ENCODE assay signal across 8 cellular contexts in genomic region chr2:86337235-86338099, GRCh38. TPM values are rescaled to one million over a fixed set of nuclear protein-coding genes. Genes with fewer than 3 reads are reported as not detected.
A peak's percentile ranks its signal among the peaks of the same experiment; 100 is the strongest.
DNase-seq lines count a peak whose midpoint lies in the region; ATAC-seq and TF ChIP-seq lines count a peak whose summit lies in the region.

Gene REEP1 (minus strand): TSS chr2:86337626. CDS start chr2:86337510, 116 bp downstream.

- no peaks in the 10 kb centered on the region for H4K20me1 ChIP-seq in KMS-11 (ENCODE audit: insufficient read depth)

- peak within 1 kb of the TSS; percentile 85 for H2AFZ ChIP-seq in KMS-11 (ENCODE audit: low read depth)

- H3K36me3 ChIP-seq in KMS-11 (ENCODE audit: insufficient read depth) (no peaks in the 10 kb centered on the region), heart right ventricle (no peaks in the 10 kb centered on the region)

- peak within 1 kb of the TSS; percentile 9 for H3K27ac Mint-ChIP-seq in activated naive CD4-positive, alpha-beta T cell treated with anti-CD3 and anti-CD28 coated beads, Interleukin-2, amount 10 ng/mL, durations not matched to agents 7 days and 5 days

- in situ Hi-C loops in G401 (cut with HindIII; ENCODE audit: low sequenced_read_pairs), result no loop called here

- H3K4me1 ChIP-seq in KMS-11 (ENCODE audit: low read depth, poor library complexity, severe bottlenecking) (peaks cover 6% of the 10 kb centered on the region), heart right ventricle (peaks cover 0 to 32% (median 10%) of the 10 kb centered on the region in 9 donors)

- peak within 1 kb of the TSS; percentile 92 for H3K4me2 ChIP-seq in KMS-11

- CTCF ChIA-PET in activated naive CD4-positive, alpha-beta T cell treated with anti-CD3 and anti-CD28 coated beads, Interleukin-2, amount 10 ng/mL, durations not matched to agents 7 days and 5 days (lab: Charles Lee), result interaction anchor here (1.2 to 1.3 kb wide), 2 partner anchors 39 to 116 kb away, joined by 3 to 4 read pairs; no protein-coding TSS in a partner anchor

- H3K79me2 ChIP-seq in KMS-11 (ENCODE audit: insufficient read depth, low read depth), result no peaks in the 10 kb centered on the region

- no peak within 1 kb of the TSS; the same call in 1 of the 2 replicates for H3K9ac ChIP-seq in KMS-11

- DNase-seq in G401 (ENCODE audit: low spot score), result peak; percentile 32
- DNase-seq in activated naive CD4-positive, alpha-beta T cell treated with anti-CD3 and anti-CD28 coated beads, Interleukin-2, amount 10 ng/mL, durations not matched to agents 7 days and 5 days, result peak; percentile 46
- peak; percentile 47 for DNase-seq in heart right ventricle
- peak in 6 of 10 donors; percentile 18 to 91 (median 35) for DNase-seq in posterior cingulate gyrus

- H3K36me3 Mint-ChIP-seq in activated naive CD4-positive, alpha-beta T cell treated with anti-CD3 and anti-CD28 coated beads, Interleukin-2, amount 10 ng/mL, durations not matched to agents 7 days and 5 days, result peaks cover 2% of the 10 kb centered on the region

- peak within 1 kb of the TSS; percentile 85 for H3K4me3 ChIP-seq in KMS-11 (IDR thresholded peaks at IDR 0.05; ENCODE audit: insufficient read depth, low read depth, low read length)
- peak within 1 kb of the TSS; percentile 8 to 74 (median 59) for H3K4me3 ChIP-seq in heart right ventricle

- ATAC-seq in heart right ventricle, result peak; percentile 82 to 91 (median 90)
- no peak for ATAC-seq in HG03025 (IDR thresholded peaks at IDR 0.05; ENCODE audit: low FRiP score, unreplicated experiment)
- no peak for ATAC-seq in GM21529 (IDR thresholded peaks at IDR 0.05; ENCODE audit: unreplicated experiment)
- no peak for ATAC-seq in HG03159 (IDR thresholded peaks at IDR 0.05; ENCODE audit: unreplicated experiment)

- intact Hi-C loops in heart right ventricle (cut with DNase I) (no loop called here), posterior cingulate gyrus (cut with DNase I) (no loop called here)

- H3K27me3 ChIP-seq in KMS-11 (ENCODE audit: insufficient read depth, low read depth), result peaks cover 3% of the 10 kb centered on the region; the same call in 1 of the 2 replicates
- H3K27me3 ChIP-seq in heart right ventricle, result peaks cover 0 to 75% (median 24%) of the 10 kb centered on the region in 7 donors

- H3K27ac ChIP-seq in KMS-11 (no peak within 1 kb of the TSS), heart right ventricle (peak within 1 kb of the TSS; percentile 52 to 87 (median 76))

- WGBS in heart right ventricle, 2 donors, result 1% methylated on average over 75 to 102 of the region's 102 CpGs

- H3K4me1 Mint-ChIP-seq in activated naive CD4-positive, alpha-beta T cell treated with anti-CD3 and anti-CD28 coated beads, Interleukin-2, amount 10 ng/mL, durations not matched to agents 7 days and 5 days, result peaks cover 22% of the 10 kb centered on the region

- peaks cover 0 to 19% (median 10%) of the 10 kb centered on the region in 11 donors for H3K9me3 ChIP-seq in heart right ventricle

- TF ChIP-seq CTCF in KMS-11 (conservative IDR thresholded peaks at IDR 0.05; ENCODE audit: low read depth, low read length) (no peak), heart right ventricle (IDR thresholded peaks at IDR 0.05) (no peak)

- H3K9me3 Mint-ChIP-seq in activated naive CD4-positive, alpha-beta T cell treated with anti-CD3 and anti-CD28 coated beads, Interleukin-2, amount 10 ng/mL, durations not matched to agents 7 days and 5 days, result peaks cover 4% of the 10 kb centered on the region

- peaks cover 89% of the 10 kb centered on the region for H3K27me3 Mint-ChIP-seq in activated naive CD4-positive, alpha-beta T cell treated with anti-CD3 and anti-CD28 coated beads, Interleukin-2, amount 10 ng/mL, durations not matched to agents 7 days and 5 days

- peak within 1 kb of the TSS; percentile 73 for H3K4me3 Mint-ChIP-seq in activated naive CD4-positive, alpha-beta T cell treated with anti-CD3 and anti-CD28 coated beads, Interleukin-2, amount 10 ng/mL, durations not matched to agents 7 days and 5 days

RNA-seq across cellular contexts. Expression of gene REEP1, which starts in this region (rescaled TPM):
- total RNA-seq in G401 (2014; rRNA removed; shearing (Covaris generic)), result 1.1 and 4.2 TPM in 2 replicates
- 10 to 100 TPM; 15.2 to 30.5 (median 26.2) TPM for total RNA-seq in heart right ventricle
- polyA plus RNA-seq in heart right ventricle, result 10 to 100 TPM; 15.4 to 20.9 TPM

Comparison
In these comparisons a context has a peak if more than half of its experiments do, and no peak if none do; other contexts are left out.
1. ATAC-seq: peak in heart right ventricle (8 of 8); none in HG03025 (single experiment), GM21529 (single experiment) and HG03159 (single experiment).
2. Peak in every context shown above with its lines, with median percentiles within 50 percentile points of each other: DNase-seq.